In the genomic region with DNA sequence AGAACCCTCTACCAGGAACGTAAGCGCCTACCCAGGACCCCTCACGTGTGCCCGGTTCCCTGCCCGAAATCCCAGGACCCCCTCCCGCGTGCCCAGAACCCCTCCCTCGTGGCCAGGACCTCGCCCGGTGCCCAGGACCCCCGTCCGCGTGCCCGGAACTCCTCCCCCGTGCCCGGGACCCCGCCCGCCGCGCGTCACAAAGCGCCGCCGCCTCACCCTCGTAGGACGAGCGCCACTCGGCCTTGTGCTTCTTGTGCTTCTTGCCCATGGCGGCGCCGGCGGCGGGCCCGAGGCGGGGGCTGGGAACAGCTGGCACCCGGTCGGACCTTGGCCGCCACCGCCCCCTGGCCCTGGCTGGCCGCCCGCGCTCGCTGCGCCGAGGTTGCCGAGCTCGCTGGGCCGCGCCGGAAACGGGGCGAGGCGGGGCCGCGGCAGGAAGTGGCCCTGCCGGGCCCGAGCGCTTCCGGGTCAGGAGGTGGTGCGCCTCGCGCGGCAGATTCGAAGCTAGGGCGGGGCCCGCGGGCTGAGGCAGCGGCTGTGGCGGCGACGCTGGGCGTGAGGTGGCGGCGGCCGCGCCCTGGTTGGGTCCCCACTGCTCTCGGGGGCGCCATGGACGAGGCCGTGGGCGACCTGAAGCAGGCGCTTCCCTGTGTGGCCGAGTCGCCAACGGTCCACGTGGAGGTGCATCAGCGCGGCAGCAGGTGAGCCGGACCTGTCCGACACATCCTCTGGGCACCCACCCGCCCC, we compare ENCODE assay signal across 8 cellular contexts. TPM values are rescaled to one million over a fixed set of nuclear protein-coding genes. Genes with fewer than 3 reads are reported as not detected.
DNase-seq lines count a peak whose midpoint lies in the region; ATAC-seq, FAIRE-seq and TF ChIP-seq lines count a peak whose summit lies in the region.

A gene (minus strand): TSS at position 412 of the 747 bp plus-strand sequence. CDS start 144 bp downstream, at position 268.
A gene with protein sequence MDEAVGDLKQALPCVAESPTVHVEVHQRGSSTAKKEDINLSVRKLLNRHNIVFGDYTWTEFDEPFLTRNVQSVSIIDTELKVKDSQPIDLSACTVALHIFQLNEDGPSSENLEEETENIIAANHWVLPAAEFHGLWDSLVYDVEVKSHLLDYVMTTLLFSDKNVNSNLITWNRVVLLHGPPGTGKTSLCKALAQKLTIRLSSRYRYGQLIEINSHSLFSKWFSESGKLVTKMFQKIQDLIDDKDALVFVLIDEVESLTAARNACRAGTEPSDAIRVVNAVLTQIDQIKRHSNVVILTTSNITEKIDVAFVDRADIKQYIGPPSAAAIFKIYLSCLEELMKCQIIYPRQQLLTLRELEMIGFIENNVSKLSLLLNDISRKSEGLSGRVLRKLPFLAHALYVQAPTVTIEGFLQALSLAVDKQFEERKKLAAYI (plus strand): TSS at position 495 of the 747 bp plus-strand sequence. CDS start 115 bp downstream, at position 610.

- CTCF ChIA-PET in A549 (lab: Yijun Ruan, JAX) (interaction anchor here (1.0 to 8.9 kb wide), 5 partner anchors 12 to 576 kb away, joined by 3 to 89 read pairs (median 6); no protein-coding TSS in a partner anchor), WTC11 (lab: Charles Lee) (interaction anchor here (1.0 to 2.0 kb wide), 10 partner anchors 11 to 488 kb away, joined by 3 to 13 read pairs (median 4); no protein-coding TSS in a partner anchor)

- POLR2A ChIA-PET in A549 (lab: Yijun Ruan, JAX): interaction anchor here (1.9 kb wide), 1 partner anchor 10 kb away, joined by 7 read pairs; no protein-coding TSS in a partner anchor
- POLR2A ChIA-PET in WTC11 (lab: Charles Lee): interaction anchor here (1.6 kb wide), 1 partner anchor 11 kb away, joined by 3 read pairs; no protein-coding TSS in a partner anchor

- peak; percentile 92 for ATAC-seq in A549
- ATAC-seq in GM18508 (IDR thresholded peaks at IDR 0.05; ENCODE audit: insufficient read depth, unreplicated experiment): peak; percentile 84
- ATAC-seq in HG02981 (IDR thresholded peaks at IDR 0.05; ENCODE audit: unreplicated experiment): peak; percentile 96
- peak; percentile 82 for ATAC-seq in WTC11

- H3K27ac Mint-ChIP-seq in WTC11: peak within 1 kb of the TSS; percentile 67

- no peak for FAIRE-seq in A549 (lab: Jason Lieb, UNC)

- peak; percentile 82 to 94 for DNase-seq in A549 (ENCODE audit: low read depth in 1 of 2, low spot score in 1 of 2)
- peak; percentile 67 for DNase-seq in NCI-H2107 (lab: John Stamatoyannopoulos, UW)
- peak; percentile 76 for DNase-seq in WTC11 (ENCODE audit: low spot score)
- DNase-seq in central memory CD4-positive, alpha-beta T cell: peak; percentile 85
- peak; percentile 89 for DNase-seq in islet precursor cell
- DNase-seq in stimulated activated CD4-positive, alpha-beta T cell treated with anti-CD3 and anti-CD28 coated beads, Interleukin-12 subunit alpha, Interleukin-12 subunit beta, amount 100 ng/mL, for 48 hours (ENCODE audit: low read depth in 2 of 3, low spot score in 1 of 3): peak; percentile 56 to 82 (median 70)

- WGBS in A549 (ENCODE audit: missing lambda C conversion rate): 3% methylated on average over 33 of the region's 91 CpGs

- H3K27ac ChIP-seq in A549: peak within 1 kb of the TSS; percentile 98 to 100

- H3K9me3 Mint-ChIP-seq in WTC11: no peaks in the 10 kb centered on the region

- peaks cover 59% of the 10 kb centered on the region for H3K36me3 Mint-ChIP-seq in WTC11

- H3K4me2 ChIP-seq in A549: peak within 1 kb of the TSS; percentile 99

- peak within 1 kb of the TSS; percentile 96 for H3K4me3 ChIP-seq in A549

- peak; percentile 40 for TF ChIP-seq POLR2A in A549 (IDR thresholded peaks at IDR 0.05; ENCODE audit: low read length)

- no peaks in the 10 kb centered on the region for H3K27me3 Mint-ChIP-seq in WTC11 (ENCODE audit: low read depth)

- H3K4me1 ChIP-seq in A549: peaks cover 20% of the 10 kb centered on the region

- no peak for TF ChIP-seq RAD21 in A549 (conservative IDR thresholded peaks at IDR 0.05 in 1 of 2, IDR thresholded peaks at IDR 0.05 in 1 of 2)

- TF ChIP-seq CTCF in A549 (IDR thresholded peaks at IDR 0.05) (no peak), WTC11 (IDR thresholded peaks at IDR 0.05) (no peak)

- TF ChIP-seq EP300 in A549 (IDR thresholded peaks at IDR 0.05): no peak

- H3K9me3 ChIP-seq in A549: no peaks in the 10 kb centered on the region

- peak within 1 kb of the TSS; percentile 85 for H3K4me3 Mint-ChIP-seq in WTC11

- peaks cover 19% of the 10 kb centered on the region for H3K4me1 Mint-ChIP-seq in WTC11

TF ChIP-seq in A549, 52 proteins besides CTCF, POLR2A, EP300 and RAD21 (continues in another document):
- TF ChIP-seq HOXB13 (CRISPR knock-in tag; IDR thresholded peaks at IDR 0.05; ENCODE audit: low read depth): no peak
- TF ChIP-seq CHD2 (IDR thresholded peaks at IDR 0.05; ENCODE audit: low read length, partially characterized antibody): peak; percentile 8
- TF ChIP-seq EHMT2 (IDR thresholded peaks at IDR 0.05; ENCODE audit: low read depth): no peak
- peak; percentile 85; the same call in 1 of the 2 replicates for TF ChIP-seq MYC (IDR thresholded peaks at IDR 0.05; ENCODE audit: borderline replicate concordance, low read length)
- TF ChIP-seq CHD4 (IDR thresholded peaks at IDR 0.05; ENCODE audit: borderline replicate concordance): no peak
- TF ChIP-seq EHF (CRISPR knock-in tag; IDR thresholded peaks at IDR 0.05): peak; percentile 61; the same call in 1 of the 2 replicates
- TF ChIP-seq, protein P1, sequence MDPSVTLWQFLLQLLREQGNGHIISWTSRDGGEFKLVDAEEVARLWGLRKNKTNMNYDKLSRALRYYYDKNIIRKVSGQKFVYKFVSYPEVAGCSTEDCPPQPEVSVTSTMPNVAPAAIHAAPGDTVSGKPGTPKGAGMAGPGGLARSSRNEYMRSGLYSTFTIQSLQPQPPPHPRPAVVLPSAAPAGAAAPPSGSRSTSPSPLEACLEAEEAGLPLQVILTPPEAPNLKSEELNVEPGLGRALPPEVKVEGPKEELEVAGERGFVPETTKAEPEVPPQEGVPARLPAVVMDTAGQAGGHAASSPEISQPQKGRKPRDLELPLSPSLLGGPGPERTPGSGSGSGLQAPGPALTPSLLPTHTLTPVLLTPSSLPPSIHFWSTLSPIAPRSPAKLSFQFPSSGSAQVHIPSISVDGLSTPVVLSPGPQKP (IDR thresholded peaks at IDR 0.05; ENCODE audit: low read depth, low read length): no peak
- no peak for TF ChIP-seq RCOR1 (IDR thresholded peaks at IDR 0.05; ENCODE audit: low read depth, low read length)
- TF ChIP-seq ZNF302 (CRISPR knock-in tag; IDR thresholded peaks at IDR 0.05): no peak
- peak; percentile 83; the same call in 1 of the 2 replicates for TF ChIP-seq HDAC2 (IDR thresholded peaks at IDR 0.05)
- no peak for TF ChIP-seq NR3C1 (IDR thresholded peaks at IDR 0.05)
- TF ChIP-seq BHLHE40 (IDR thresholded peaks at IDR 0.05; ENCODE audit: low read depth, low read length): no peak
- TF ChIP-seq HOXB5 (CRISPR knock-in tag; IDR thresholded peaks at IDR 0.05): no peak
- no peak for TF ChIP-seq TFCP2L1 (CRISPR knock-in tag; IDR thresholded peaks at IDR 0.05)
- no peak for TF ChIP-seq RNF2 (IDR thresholded peaks at IDR 0.05; ENCODE audit: borderline replicate concordance, low read depth)

TF ChIP-seq in WTC11, 78 proteins besides CTCF, POLR2A, EP300 and RAD21 (continues in another document):
- TF ChIP-seq, protein P2, sequence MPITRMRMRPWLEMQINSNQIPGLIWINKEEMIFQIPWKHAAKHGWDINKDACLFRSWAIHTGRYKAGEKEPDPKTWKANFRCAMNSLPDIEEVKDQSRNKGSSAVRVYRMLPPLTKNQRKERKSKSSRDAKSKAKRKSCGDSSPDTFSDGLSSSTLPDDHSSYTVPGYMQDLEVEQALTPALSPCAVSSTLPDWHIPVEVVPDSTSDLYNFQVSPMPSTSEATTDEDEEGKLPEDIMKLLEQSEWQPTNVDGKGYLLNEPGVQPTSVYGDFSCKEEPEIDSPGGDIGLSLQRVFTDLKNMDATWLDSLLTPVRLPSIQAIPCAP (CRISPR knock-in tag; IDR thresholded peaks at IDR 0.05): peak; percentile 73; the same call in 1 of the 2 replicates
- no peak for TF ChIP-seq TCF7 (CRISPR knock-in tag; IDR thresholded peaks at IDR 0.05; ENCODE audit: low read depth)
- TF ChIP-seq FOXP1 (CRISPR knock-in tag; IDR thresholded peaks at IDR 0.05; ENCODE audit: borderline replicate concordance): peak; percentile 36; the same call in 1 of the 2 replicates
- TF ChIP-seq, protein P3, sequence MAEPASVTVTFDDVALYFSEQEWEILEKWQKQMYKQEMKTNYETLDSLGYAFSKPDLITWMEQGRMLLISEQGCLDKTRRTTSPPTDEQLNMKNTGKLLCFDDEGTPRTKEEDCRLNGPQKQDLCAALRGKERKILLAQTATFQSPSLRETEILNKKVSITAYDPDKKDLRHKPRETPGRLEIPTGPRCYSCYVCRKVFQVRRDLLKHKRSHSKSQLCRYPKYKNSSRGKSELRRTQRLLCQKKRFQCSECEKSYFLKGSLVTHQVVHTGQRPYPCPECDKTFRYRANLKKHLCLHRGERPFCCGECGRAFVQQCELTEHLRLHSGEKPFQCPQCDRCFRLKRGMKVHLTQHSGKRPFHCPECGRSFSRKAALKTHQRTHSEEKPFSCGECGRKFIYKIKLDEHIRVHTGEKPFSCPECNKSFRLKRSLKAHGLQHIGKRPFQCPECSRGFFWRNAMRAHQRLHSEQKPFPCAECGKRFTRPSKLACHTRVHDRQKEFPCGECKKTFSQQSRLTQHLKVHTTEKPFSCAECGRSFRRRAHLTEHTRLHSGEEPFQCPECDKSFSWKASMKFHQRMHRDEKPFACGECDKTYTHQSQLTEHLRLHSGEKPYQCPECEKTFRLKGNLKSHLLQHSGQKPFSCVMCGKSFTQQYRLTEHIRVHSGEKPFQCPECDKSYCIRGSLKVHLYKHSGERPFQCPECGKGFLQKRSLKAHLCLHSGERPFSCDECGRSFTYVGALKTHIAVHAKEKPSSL (CRISPR knock-in tag; conservative IDR thresholded peaks at IDR 0.05): no peak

RNA-seq across cellular contexts. Expression of the first gene that starts in this region (rescaled TPM):
- polyA plus RNA-seq in A549 (2011; rRNA removed) (11.6 and 15.8 TPM in 2 replicates), A549 (2017; fragmentation: RNase III; extraction: RNeasy Plus Mini Kit Qiagen cat#74134 plus additional on column Dnase treatment) (28.9 to 31.0 TPM (median 29.6 TPM) in 3 replicates)
- 13.1 and 14.0 TPM in 2 replicates for polyA plus RNA-seq in A549 (2012; cell fraction: cytosol; rRNA removed)
- 48.6 and 72.1 TPM in 2 replicates for polyA plus RNA-seq in A549 (2012; cell fraction: nucleus; rRNA removed)
- polyA minus RNA-seq in A549 (2011; rRNA and poly(A)+ RNA removed): 19.2 and 25.4 TPM in 2 replicates
- total RNA-seq in WTC11 (2021): 50.5 to 55.6 TPM (median 50.9 TPM) in 3 replicates

RNA-seq across cellular contexts. Expression of the second gene that starts in this region (rescaled TPM):
- 62.4 and 82.4 TPM in 2 replicates for polyA plus RNA-seq in A549 (2011; rRNA removed)
- 42.1 and 48.3 TPM in 2 replicates for polyA plus RNA-seq in A549 (2012; cell fraction: cytosol; rRNA removed)
- polyA plus RNA-seq in A549 (2012; cell fraction: nucleus; rRNA removed): 32.4 and 42.7 TPM in 2 replicates
- 54.0 to 60.2 TPM (median 54.6 TPM) in 3 replicates for polyA plus RNA-seq in A549 (2017; fragmentation: RNase III; extraction: RNeasy Plus Mini Kit Qiagen cat#74134 plus additional on column Dnase treatment)
- 30.4 and 32.2 TPM in 2 replicates for polyA minus RNA-seq in A549 (2011; rRNA and poly(A)+ RNA removed)
- 31.4 to 35.0 TPM (median 33.7 TPM) in 3 replicates for total RNA-seq in WTC11 (2021)

Comparison
In these comparisons a context has a peak if more than half of its experiments do, and no peak if none do; other contexts are left out.
1. Peak in every context shown above with its lines: DNase-seq, ATAC-seq, H3K4me3 ChIP-seq and H3K27ac ChIP-seq.